15 cellular contexts compared by ENCODE assay signal in the genomic region with DNA sequence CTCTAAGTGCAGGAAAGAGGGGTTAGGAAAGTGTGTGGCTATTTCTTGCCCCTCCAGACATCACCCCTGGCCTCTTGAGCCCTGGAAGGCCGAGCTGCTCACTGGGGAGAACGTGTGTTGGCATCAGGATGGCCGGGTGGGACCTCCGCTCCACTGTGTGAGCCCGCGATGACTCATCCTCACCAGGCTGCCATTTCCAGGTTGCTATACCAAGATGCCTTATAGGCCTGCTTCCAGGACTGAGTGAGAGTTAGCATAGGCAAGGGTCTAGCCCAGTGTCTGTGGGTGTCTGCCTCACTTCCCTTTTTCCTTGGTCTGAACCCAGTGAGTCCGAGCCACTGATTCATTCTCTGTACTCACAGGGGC.
A peak's percentile ranks its signal among the peaks of the same experiment; 100 is the strongest.
DNase-seq lines count a peak whose midpoint lies in the region; ATAC-seq, FAIRE-seq and TF ChIP-seq lines count a peak whose summit lies in the region.
"Had no signal": no experiment of that assay in that cellular context is flagged by ENCODE, and none has a peak within 500 bp of the region (broad histone marks: within the 10 kb centered on the region; RNA-seq: fewer than 3 reads in every experiment).

No MANE protein-coding gene starts in this region.

- H3K9me3 ChIP-seq in endodermal cell (ENCODE audit: control insufficient read depth, low read length) (peaks cover 11% of the 10 kb centered on the region), osteoblast (ENCODE audit: low read depth, low read length) (no peaks in the 10 kb centered on the region), HAP-1 (no peaks in the 10 kb centered on the region)
- H3K9me3 ChIP-seq: SJSA1 had no signal

- DNase-seq in GM12891 (ENCODE audit: insufficient read length, low spot score) = no peak
- peak; percentile 51 for DNase-seq in NB4 (ENCODE audit: low read depth)
- peak; percentile 44 for DNase-seq in endodermal cell
- peak; percentile 92 for DNase-seq in osteoblast (ENCODE audit: insufficient read length, low spot score, missing footprints)
- no peak for DNase-seq in HTR-8/SVneo (ENCODE audit: insufficient read length, low spot score)
- DNase-seq in HAP-1 (ENCODE audit: low spot score in 2 of 2) = no peak
- DNase-seq in NCI-H2081 (lab: John Stamatoyannopoulos, UW) = no peak
- DNase-seq: activated B cell treated with CpG ODN at 0.5 μM for 24 hours; activated T-cell treated with anti-CD3 and anti-CD28 coated beads, Interleukin-2, amount 50 U/mL, for 4 hours; brain microvascular endothelial cell; CD8-positive, alpha-beta T cell; NCI-H524 treated with DMSO at 0.1 percent for 48 hours; retina had no signal

- no peaks in the 10 kb centered on the region for H4K20me1 ChIP-seq in osteoblast (ENCODE audit: insufficient read depth, low read length)

- no peak for TF ChIP-seq CTCF in NB4 (IDR thresholded peaks at IDR 0.05; ENCODE audit: low read depth, low read length)
- TF ChIP-seq CTCF in endodermal cell (conservative IDR thresholded peaks at IDR 0.05) = no peak
- no peak for TF ChIP-seq CTCF in osteoblast (IDR thresholded peaks at IDR 0.05; ENCODE audit: extremely low read depth, low read depth, low read length)

- in situ Hi-C loops in HAP-1 (cut with MboI; ENCODE audit: low sequenced_read_pairs) = no loop called here

- no peak overlapping the region for H3K4me3 ChIP-seq in NB4 (ENCODE audit: low read depth, low read length)
- H3K4me3 ChIP-seq in endodermal cell (ENCODE audit: low read length) = no peak overlapping the region
- H3K4me3 ChIP-seq in osteoblast (ENCODE audit: insufficient read depth, low read length) = no peak overlapping the region
- H3K4me3 ChIP-seq in HAP-1 = no peak overlapping the region
- H3K4me3 ChIP-seq: SJSA1 had no signal

- TF ChIP-seq POLR2A in GM12891 (IDR thresholded peaks at IDR 0.05; ENCODE audit: low read depth, low read length) (no peak), NB4 (IDR thresholded peaks at IDR 0.05; ENCODE audit: extremely low read depth, insufficient read length) (no peak)

- H3K79me2 ChIP-seq in osteoblast (ENCODE audit: insufficient read depth, low read length) = no peaks in the 10 kb centered on the region

- H3K27ac ChIP-seq in endodermal cell (ENCODE audit: low read depth, low read length) (no peak overlapping the region), osteoblast (ENCODE audit: low read depth, low read length) (peak overlapping the region; percentile 72)
- H3K27ac ChIP-seq: brain microvascular endothelial cell, SJSA1 had no signal

- H3K36me3 Mint-ChIP-seq in endodermal cell (ENCODE audit: low read depth) = no peaks in the 10 kb centered on the region
- H3K36me3 Mint-ChIP-seq: CD8-positive, alpha-beta T cell had no signal

- H3K27me3 Mint-ChIP-seq in endodermal cell (ENCODE audit: insufficient read depth) = peaks cover 3% of the 10 kb centered on the region

- H3K4me2 ChIP-seq in osteoblast (ENCODE audit: insufficient read depth, low read length) = no peak overlapping the region

- H3K4me1 Mint-ChIP-seq in endodermal cell = peaks cover 17% of the 10 kb centered on the region
- H3K4me1 Mint-ChIP-seq: activated B cell treated with CpG ODN at 0.5 μM for 24 hours had no signal

- H3K9ac ChIP-seq in endodermal cell (ENCODE audit: extremely low read depth, low read length, poor library complexity, severe bottlenecking) = no peak overlapping the region

- WGBS in endodermal cell (ENCODE audit: insufficient coverage in 1 of 2, insufficient read length in 1 of 2), 2 experiments = 72 to 75% methylated on average over 7 of the region's 7 CpGs

- H3K4me1 ChIP-seq in endodermal cell (ENCODE audit: control insufficient read depth, insufficient read depth, low read length) (peaks cover 9% of the 10 kb centered on the region), osteoblast (ENCODE audit: insufficient read depth, low read length) (peaks cover 23% of the 10 kb centered on the region), HAP-1 (no peaks in the 10 kb centered on the region)

- H3K36me3 ChIP-seq in endodermal cell (ENCODE audit: control insufficient read depth, insufficient read depth, low read length) (no peaks in the 10 kb centered on the region), osteoblast (ENCODE audit: insufficient read depth, low read length) (no peaks in the 10 kb centered on the region), HAP-1 (replicated peaks) (no peaks in the 10 kb centered on the region)
- H3K36me3 ChIP-seq: brain microvascular endothelial cell, SJSA1 had no signal

- no peak for ATAC-seq in HG02571 (IDR thresholded peaks at IDR 0.05; ENCODE audit: unreplicated experiment)
- ATAC-seq: activated T-cell treated with anti-CD3 and anti-CD28 coated beads, Interleukin-2, amount 50 U/mL, for 4 hours; CD8-positive, alpha-beta T cell had no signal

- H2AFZ ChIP-seq in osteoblast (ENCODE audit: low read length) = peak overlapping the region; percentile 77

- no peak overlapping the region for H3K4me3 Mint-ChIP-seq in endodermal cell
- H3K4me3 Mint-ChIP-seq: activated B cell treated with CpG ODN at 0.5 μM for 24 hours; activated T-cell treated with anti-CD3 and anti-CD28 coated beads, Interleukin-2, amount 50 U/mL, for 4 hours; CD8-positive, alpha-beta T cell had no signal

- H3K27ac Mint-ChIP-seq in endodermal cell = no peak overlapping the region
- H3K27ac Mint-ChIP-seq: activated B cell treated with CpG ODN at 0.5 μM for 24 hours; CD8-positive, alpha-beta T cell had no signal

- peaks cover 6% of the 10 kb centered on the region for H3K9me3 Mint-ChIP-seq in endodermal cell
- H3K9me3 Mint-ChIP-seq: activated B cell treated with CpG ODN at 0.5 μM for 24 hours; activated T-cell treated with anti-CD3 and anti-CD28 coated beads, Interleukin-2, amount 50 U/mL, for 4 hours; CD8-positive, alpha-beta T cell had no signal

- FAIRE-seq in GM12891 (lab: Jason Lieb, UNC) (no peak), HTR-8/SVneo (lab: Jason Lieb, UNC) (no peak)

- H3K27me3 ChIP-seq in endodermal cell (ENCODE audit: control insufficient read depth, insufficient read depth, low read length, poor library complexity, severe bottlenecking) (no peaks in the 10 kb centered on the region), osteoblast (ENCODE audit: insufficient read depth, low read length) (no peaks in the 10 kb centered on the region), HAP-1 (ENCODE audit: low read depth) (no peaks in the 10 kb centered on the region)
- H3K27me3 ChIP-seq: brain microvascular endothelial cell, SJSA1 had no signal

TF ChIP-seq in GM12891, 5 proteins besides CTCF, POLR2A, EP300 and RAD21:
- TF ChIP-seq SPI1 (IDR thresholded peaks at IDR 0.05; ENCODE audit: low read depth, low read length) = peak; percentile 91
- TF ChIP-seq POU2F2 (IDR thresholded peaks at IDR 0.05; ENCODE audit: low read depth, low read length) = no peak

Comparison
In these comparisons a context has a peak if more than half of its experiments do, and no peak if none do; other contexts are left out.
1. DNase-seq: peak in NB4 (single experiment), endodermal cell (single experiment) and osteoblast (single experiment); none in GM12891 (single experiment), HTR-8/SVneo (single experiment), HAP-1 (0 of 2) and NCI-H2081 (0 of 2).